Comparison of ENCODE assay signal across 20 cellular contexts in genomic region chr14:24184104-24184970, GRCh38. TPM values are rescaled to one million over a fixed set of nuclear protein-coding genes. Genes with fewer than 3 reads are reported as not detected.
DNase-seq lines count a peak whose midpoint lies in the region; ATAC-seq and TF ChIP-seq lines count a peak whose summit lies in the region.
"Had no signal": no experiment of that assay in that cellular context is flagged by ENCODE, and none has a peak within 500 bp of the region (broad histone marks: within the 10 kb centered on the region; RNA-seq: fewer than 3 reads in every experiment).

No MANE protein-coding gene starts in this region.

- peaks cover 6% of the 10 kb centered on the region for H3K4me1 ChIP-seq in IMR-90 (ENCODE audit: control insufficient read depth, insufficient read depth, low read length)
- H3K4me1 ChIP-seq: BE2C, Caco-2 had no signal

- peak overlapping the region; percentile 17 for H3K27ac Mint-ChIP-seq in CD4-positive, alpha-beta T cell
- peak overlapping the region; percentile 64 for H3K27ac Mint-ChIP-seq in stimulated activated effector memory CD8-positive, alpha-beta T cell treated with anti-CD3 and anti-CD28 coated beads, Interleukin-12 subunit alpha, Interleukin-12 subunit beta, amount 100 ng/mL, for 72 hours

- peaks cover 72% of the 10 kb centered on the region for H3K36me3 Mint-ChIP-seq in CD4-positive, alpha-beta T cell (ENCODE audit: low read depth)
- peaks cover 87% of the 10 kb centered on the region for H3K36me3 Mint-ChIP-seq in stimulated activated effector memory CD8-positive, alpha-beta T cell treated with anti-CD3 and anti-CD28 coated beads, Interleukin-12 subunit alpha, Interleukin-12 subunit beta, amount 100 ng/mL, for 72 hours

- no peak overlapping the region for H2BK5ac ChIP-seq in IMR-90 (ENCODE audit: low read depth, low read length, poor library complexity, severe bottlenecking)

- H4K8ac ChIP-seq in IMR-90 (ENCODE audit: low read depth in 2 of 2, low read length in 2 of 2) = no peak overlapping the region

- no peak for DNase-seq in CD4-positive, alpha-beta T cell
- no peak for DNase-seq in IMR-90
- peak; percentile 72 for DNase-seq in coronary artery (ENCODE audit: low spot score)
- no peak for DNase-seq in stimulated activated effector memory CD8-positive, alpha-beta T cell treated with anti-CD3 and anti-CD28 coated beads, Interleukin-12 subunit alpha, Interleukin-12 subunit beta, amount 100 ng/mL, for 72 hours (ENCODE audit: low spot score in 2 of 2)
- no peak for DNase-seq in DMS 273 (lab: John Stamatoyannopoulos, UW; ENCODE audit: unreplicated experiment)
- no peak for DNase-seq in sciatic nerve (ENCODE audit: low spot score)
- DNase-seq in NCI-H1694 treated with DMSO at 0.1 percent for 48 hours (lab: John Stamatoyannopoulos, UW) = no peak
- DNase-seq: ACHN; BE2C; C1 segment of cervical spinal cord; Caco-2; CD4-positive, CD25-positive, alpha-beta regulatory T cell; DMS153; DMS79; GDM1; GM23248 had no signal

- no peak overlapping the region for H3K18ac ChIP-seq in IMR-90 (ENCODE audit: low read depth, low read length)

- TF ChIP-seq POLR2A in IMR-90 (IDR thresholded peaks at IDR 0.05; ENCODE audit: low read depth, low read length) = no peak

- H3K4me3 ChIP-seq in IMR-90 (ENCODE audit: insufficient read depth, low read depth, low read length) (no peak overlapping the region), coronary artery (no peak overlapping the region)
- H3K4me3 ChIP-seq: GM23248, HAP-1 had no signal

- no peak overlapping the region for H3K27ac ChIP-seq in CD4-positive, alpha-beta T cell (ENCODE audit: low read depth, low read length)
- H3K27ac ChIP-seq in IMR-90 (ENCODE audit: insufficient read depth, low read length) (no peak overlapping the region), coronary artery (no peak overlapping the region)
- H3K27ac ChIP-seq: GM23248 had no signal

- intact Hi-C loops in CD4-positive, alpha-beta T cell (cut with DNase I, micrococcal nuclease) = no loop called here
- intact Hi-C loops in IMR-90 (cut with micrococcal nuclease) (no loop called here), sciatic nerve (cut with DNase I) (no loop called here)

- H3K9ac ChIP-seq in IMR-90 (ENCODE audit: low read depth, low read length) = no peak overlapping the region
- H3K9ac ChIP-seq: GM23248 had no signal

- POLR2A ChIA-PET in CD4-positive, alpha-beta T cell (lab: Charles Lee) = interaction anchor here (0.5 to 7.4 kb wide), 4 partner anchors 11 to 551 kb away, joined by 3 to 85 read pairs (median 8); partner anchors contain the start of genes DCAF11, IRF9, NRL and TM9SF1
- POLR2A ChIA-PET in IMR-90 (lab: Charles Lee; ENCODE audit: unreplicated experiment) = no interaction called here

- no peak overlapping the region for H3K4me3 Mint-ChIP-seq in CD4-positive, alpha-beta T cell
- H3K4me3 Mint-ChIP-seq in stimulated activated effector memory CD8-positive, alpha-beta T cell treated with anti-CD3 and anti-CD28 coated beads, Interleukin-12 subunit alpha, Interleukin-12 subunit beta, amount 100 ng/mL, for 72 hours = no peak overlapping the region

- no peak overlapping the region for H2AK5ac ChIP-seq in IMR-90 (ENCODE audit: low read depth, low read length)

- no peak overlapping the region for H4K91ac ChIP-seq in IMR-90 (ENCODE audit: insufficient read depth, low read depth, low read length)

- H3K4me1 Mint-ChIP-seq in CD4-positive, alpha-beta T cell (ENCODE audit: low read depth) = peaks cover 24% of the 10 kb centered on the region
- peaks cover 43% of the 10 kb centered on the region for H3K4me1 Mint-ChIP-seq in stimulated activated effector memory CD8-positive, alpha-beta T cell treated with anti-CD3 and anti-CD28 coated beads, Interleukin-12 subunit alpha, Interleukin-12 subunit beta, amount 100 ng/mL, for 72 hours

- H3K9me3 ChIP-seq in CD4-positive, alpha-beta T cell (ENCODE audit: control insufficient read depth, low read length) = no peaks in the 10 kb centered on the region
- H3K9me3 ChIP-seq in IMR-90 (ENCODE audit: control insufficient read depth, insufficient read depth, low read length) = no peaks in the 10 kb centered on the region
- H3K9me3 ChIP-seq: BE2C, Caco-2, HAP-1 had no signal

- H2AK9ac ChIP-seq in IMR-90 (replicated peaks; ENCODE audit: low read depth, low read length, poor library complexity) = no peak overlapping the region

- dilution Hi-C loops in IMR-90 (cut with HindIII; ENCODE audit: low sequenced_read_pairs, unreplicated experiment) = no loop called here

- no peaks in the 10 kb centered on the region for H4K20me1 ChIP-seq in IMR-90 (ENCODE audit: insufficient read depth, low read length)

- no peak overlapping the region for H3K14ac ChIP-seq in IMR-90 (replicated peaks; ENCODE audit: low read depth, low read length)

- TF ChIP-seq CTCF in CD4-positive, alpha-beta T cell (IDR thresholded peaks at IDR 0.05) = no peak
- no peak for TF ChIP-seq CTCF in IMR-90 (conservative IDR thresholded peaks at IDR 0.05; ENCODE audit: low read depth, low read length)
- no peak for TF ChIP-seq CTCF in coronary artery (IDR thresholded peaks at IDR 0.05)

- CTCF ChIA-PET in CD4-positive, alpha-beta T cell (lab: Charles Lee) = no interaction called here
- CTCF ChIA-PET in IMR-90 (lab: Yijun Ruan, JAX) = no interaction called here

- H3K9me3 Mint-ChIP-seq in CD4-positive, alpha-beta T cell = no peaks in the 10 kb centered on the region
- no peaks in the 10 kb centered on the region for H3K9me3 Mint-ChIP-seq in stimulated activated effector memory CD8-positive, alpha-beta T cell treated with anti-CD3 and anti-CD28 coated beads, Interleukin-12 subunit alpha, Interleukin-12 subunit beta, amount 100 ng/mL, for 72 hours
- H3K9me3 Mint-ChIP-seq: CD4-positive, CD25-positive, alpha-beta regulatory T cell had no signal

- peak overlapping the region; percentile 47 for H2AFZ ChIP-seq in IMR-90 (replicated peaks; ENCODE audit: low read length, poor library complexity)
- H2AFZ ChIP-seq: GM23248 had no signal

- H3K36me3 ChIP-seq in IMR-90 (ENCODE audit: control insufficient read depth, insufficient read depth, low read length) = peaks cover 67% of the 10 kb centered on the region

- H3K23ac ChIP-seq in IMR-90 (ENCODE audit: low read depth, low read length) = no peak overlapping the region

- peaks cover 15% of the 10 kb centered on the region for H3K9me1 ChIP-seq in IMR-90 (ENCODE audit: insufficient read depth, low read length)

- H2BK120ac ChIP-seq in IMR-90 (ENCODE audit: low read depth, low read length) = no peak overlapping the region

- no peak overlapping the region for H4K5ac ChIP-seq in IMR-90 (ENCODE audit: low read depth, low read length)

- no peak overlapping the region for H3K4ac ChIP-seq in IMR-90 (ENCODE audit: low read depth, low read length)

- BruUV-seq in IMR-90 (replicated peaks; lab: Mats Ljungman, UMichigan) = no TSS peak

- no peaks in the 10 kb centered on the region for H3K27me3 ChIP-seq in CD4-positive, alpha-beta T cell (ENCODE audit: control insufficient read depth, insufficient read depth, low read length)
- no peaks in the 10 kb centered on the region for H3K27me3 ChIP-seq in IMR-90 (ENCODE audit: control insufficient read depth, insufficient read depth, low read length)
- H3K27me3 ChIP-seq: BE2C had no signal

- no peak for TF ChIP-seq RAD21 in IMR-90 (IDR thresholded peaks at IDR 0.05; ENCODE audit: low read length)

- WGBS in IMR-90 (ENCODE audit: extremely low coverage in 2 of 2, insufficient read length in 1 of 2), 2 experiments = 74% methylated on average over 5 of the region's 19 CpGs; no CpG with 5 or more reads in 1 of the 2 experiments

- peaks cover 12 to 40% of the 10 kb centered on the region in 2 experiments for H3K79me1 ChIP-seq in IMR-90 (ENCODE audit: low read depth in 1 of 2, low read length in 2 of 2)

- H3K56ac ChIP-seq in IMR-90 (ENCODE audit: extremely low read depth, insufficient read depth, low read length) = no peak overlapping the region

- in situ Hi-C loops in IMR-90 (cut with MboI; ENCODE audit: low sequenced_read_pairs) = no loop called here

- H2BK20ac ChIP-seq in IMR-90 (ENCODE audit: low read depth, low read length) = no peak overlapping the region

- no peak overlapping the region for H3K4me2 ChIP-seq in IMR-90 (ENCODE audit: low read depth, low read length)

- H2BK15ac ChIP-seq in IMR-90 (ENCODE audit: low read depth, low read length) = no peak overlapping the region

- H3K27me3 Mint-ChIP-seq in CD4-positive, alpha-beta T cell = no peaks in the 10 kb centered on the region

- ATAC-seq in CD4-positive, alpha-beta T cell (ENCODE audit: poor library complexity) = no peak
- ATAC-seq in IMR-90 (ENCODE audit: low read depth) (no peak), sciatic nerve (no peak)
- no peak for ATAC-seq in stimulated activated effector memory CD8-positive, alpha-beta T cell treated with anti-CD3 and anti-CD28 coated beads, Interleukin-12 subunit alpha, Interleukin-12 subunit beta, amount 100 ng/mL, for 72 hours

RNA-seq across cellular contexts. Expression of gene IPO4, which starts 4.3 kb away (rescaled TPM):
- 10 to 100 TPM; 36.6 to 37.9 TPM for total RNA-seq in CD4-positive, alpha-beta T cell
- total RNA-seq in IMR-90 (2012; rRNA removed) (36.7 and 37.6 TPM in 2 replicates), sciatic nerve (17.7 TPM)
- 39.4 and 39.9 TPM in 2 replicates for polyA plus RNA-seq in IMR-90 (2012; rRNA removed)
- 30.6 and 33.6 TPM in 2 replicates for polyA plus RNA-seq in IMR-90 (2012; cell fraction: cytosol; rRNA removed)
- 54.9 and 139 TPM in 2 replicates for polyA plus RNA-seq in IMR-90 (2012; cell fraction: nucleus; rRNA removed; ENCODE audit: low replicate concordance)

RNA-seq across cellular contexts. Expression of gene TM9SF1, which starts 10.9 kb away (rescaled TPM):
- total RNA-seq in CD4-positive, alpha-beta T cell = 10 to 100 TPM; 12.9 to 13.0 TPM
- total RNA-seq in IMR-90 (2012; rRNA removed) (51.9 and 65.6 TPM in 2 replicates), sciatic nerve (40.8 TPM)
- polyA plus RNA-seq in IMR-90 (2012; rRNA removed) = 40.4 and 40.9 TPM in 2 replicates
- 36.4 and 37.5 TPM in 2 replicates for polyA plus RNA-seq in IMR-90 (2012; cell fraction: cytosol; rRNA removed)
- 22.1 and 26.5 TPM in 2 replicates for polyA plus RNA-seq in IMR-90 (2012; cell fraction: nucleus; rRNA removed; ENCODE audit: low replicate concordance)

RNA-seq across cellular contexts. Expression of gene REC8, which starts 12.5 kb away (rescaled TPM):
- total RNA-seq in CD4-positive, alpha-beta T cell = 100 to 1,000 TPM; 105 to 107 TPM
- total RNA-seq in IMR-90 (2012; rRNA removed) (0.36 and 0.56 TPM in 2 replicates), sciatic nerve (20.9 TPM)
- polyA plus RNA-seq in IMR-90 (2012; rRNA removed) = 3.5 and 3.6 TPM in 2 replicates
- 1.1 and 2.2 TPM in 2 replicates for polyA plus RNA-seq in IMR-90 (2012; cell fraction: cytosol; rRNA removed)
- 42.5 and 59.2 TPM in 2 replicates for polyA plus RNA-seq in IMR-90 (2012; cell fraction: nucleus; rRNA removed; ENCODE audit: low replicate concordance)
- total RNA-seq: Daoy had no signal

RNA-seq across cellular contexts. Expression of gene TSSK4, which starts 21.2 kb away (rescaled TPM):
- total RNA-seq in CD4-positive, alpha-beta T cell = under 1 TPM; 0.30 to 0.64 TPM
- total RNA-seq in IMR-90 (2012; rRNA removed) (under 0.01 TPM in 1 of 2 replicates, not detected in the other), sciatic nerve (not detected)
- 0.07 TPM in 1 of 2 replicates, not detected in the other for polyA plus RNA-seq in IMR-90 (2012; rRNA removed)
- polyA plus RNA-seq in IMR-90 (2012; cell fraction: cytosol; rRNA removed) = not detected in 2 replicates
- 0.05 and 0.07 TPM in 2 replicates for polyA plus RNA-seq in IMR-90 (2012; cell fraction: nucleus; rRNA removed; ENCODE audit: low replicate concordance)
- total RNA-seq: Caco-2, Daoy, GM23248, H4, HT-29 had no signal

RNA-seq across cellular contexts. Expression of gene IRF9, which starts 23.3 kb away (rescaled TPM):
- 100 to 1,000 TPM; 248 to 262 TPM for total RNA-seq in CD4-positive, alpha-beta T cell
- total RNA-seq in IMR-90 (2012; rRNA removed) (29.7 and 34.6 TPM in 2 replicates), sciatic nerve (107 TPM)
- 23.2 and 25.6 TPM in 2 replicates for polyA plus RNA-seq in IMR-90 (2012; rRNA removed)
- polyA plus RNA-seq in IMR-90 (2012; cell fraction: cytosol; rRNA removed) = 12.2 and 15.5 TPM in 2 replicates
- 67.1 and 86.7 TPM in 2 replicates for polyA plus RNA-seq in IMR-90 (2012; cell fraction: nucleus; rRNA removed; ENCODE audit: low replicate concordance)

Comparison
In these comparisons a context has a peak if more than half of its experiments do, and no peak if none do; other contexts are left out.
1. RNA of gene REC8, which starts 12.5 kb away (total RNA-seq): 105 to 107 TPM in CD4-positive, alpha-beta T cell and 20.9 TPM in sciatic nerve (single experiment); 0.36 to 0.56 TPM in IMR-90; every median in the first group is over 10 times any median in the second.